ENCODE assay signal across 20 cellular contexts in the genomic region with DNA sequence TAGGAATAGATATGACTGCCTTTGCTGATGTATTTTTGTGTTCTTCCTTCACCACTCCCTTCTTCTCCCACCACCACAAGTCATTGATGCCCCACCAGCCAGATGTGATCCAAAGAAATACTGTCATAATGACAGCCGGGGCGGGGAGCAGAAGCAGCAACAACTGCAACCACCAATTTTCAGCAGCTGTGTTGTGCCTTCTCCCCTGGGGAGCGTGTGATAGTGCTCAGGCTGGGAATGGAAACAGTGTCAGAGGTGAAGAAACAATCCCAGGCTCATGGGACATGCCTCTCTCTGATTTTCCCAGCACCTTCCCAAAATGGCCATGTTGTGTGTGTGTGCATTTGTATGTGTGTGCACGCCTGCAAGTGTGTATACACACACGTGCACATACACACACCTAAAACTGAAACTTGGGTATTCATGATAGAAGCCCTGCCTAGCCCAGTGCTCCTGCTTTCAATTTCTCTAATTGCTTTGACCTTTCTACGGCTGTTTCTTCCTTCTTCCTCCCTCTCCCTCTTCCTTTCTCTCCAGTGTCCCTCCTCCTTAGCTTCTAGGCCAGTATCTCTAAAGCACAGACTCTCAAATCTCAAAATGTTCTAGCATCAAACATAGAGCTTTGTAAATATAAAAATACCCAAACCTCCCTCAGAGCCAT.
A peak's percentile ranks its signal among the peaks of the same experiment; 100 is the strongest.
DNase-seq lines count a peak whose midpoint lies in the region; ATAC-seq and TF ChIP-seq lines count a peak whose summit lies in the region.
"Had no signal": no experiment of that assay in that cellular context is flagged by ENCODE, and none has a peak within 500 bp of the region (broad histone marks: within the 10 kb centered on the region; RNA-seq: fewer than 3 reads in every experiment).

No MANE protein-coding gene starts in this region.

- DNase-seq in KBM-7 = peak; percentile 21
- DNase-seq in heart left ventricle = peak in 2 of 5 donors; percentile 59 to 70
- DNase-seq in stomach = no peak
- DNase-seq in ascending aorta (ENCODE audit: low spot score in 2 of 2) = no peak
- no peak for DNase-seq in stimulated activated naive CD4-positive, alpha-beta T cell treated with Interleukin-2 at 50 U/mL for 16 hours (lab: John Stamatoyannopoulos, UW)
- DNase-seq in UCSD-AML1 (lab: John Stamatoyannopoulos, UW; ENCODE audit: unreplicated experiment) = no peak
- no peak for DNase-seq in NCI-H2029 treated with DMSO at 0.1 percent for 48 hours (lab: John Stamatoyannopoulos, UW)
- DNase-seq: activated CD4-positive, alpha-beta T cell treated with anti-CD3 and anti-CD28 coated beads, Interleukin-2, amount 10 ng/mL, durations not matched to agents 24 days and 14 days; activated CD8-positive, alpha-beta memory T cell treated with anti-CD3 and anti-CD28 coated beads, Interleukin-2, amount 10 ng/mL, durations not matched to agents 7 days and 5 days; activated naive CD8-positive, alpha-beta T cell treated with anti-CD3 and anti-CD28 coated beads, Interleukin-2, amount 10 ng/mL, durations not matched to agents 7 days and 5 days; NCI-H2107; NCI-H748 treated with DMSO at 0.1 percent for 48 hours; OCI-M1; SHP77 treated with DMSO at 0.1 percent for 48 hours; stimulated activated CD8-positive, alpha-beta memory T cell treated with anti-CD3 and anti-CD28 coated beads, Interleukin-4, amount 100 ng/mL, for 48 hours; T-cell had no signal

- H3K4me3 ChIP-seq in heart left ventricle (no peak overlapping the region), mucosa of rectum (ENCODE audit: low read length in 2 of 2) (no peak overlapping the region), stomach (no peak overlapping the region), ascending aorta (no peak overlapping the region)
- H3K4me3 ChIP-seq: coronary artery had no signal

- peaks cover 0 to 29% (median 0%) of the 10 kb centered on the region in 9 donors for H3K36me3 ChIP-seq in heart left ventricle
- H3K36me3 ChIP-seq in mucosa of rectum (ENCODE audit: control insufficient read depth in 2 of 2, insufficient read depth in 2 of 2, low read length in 2 of 2) = no peaks in the 10 kb centered on the region
- no peaks in the 10 kb centered on the region for H3K36me3 ChIP-seq in stomach
- H3K36me3 ChIP-seq in ascending aorta = peaks cover 8 to 43% of the 10 kb centered on the region in 2 donors

- intact Hi-C loops in heart left ventricle (cut with DNase I) = loop anchor here in 1 of 10 donors (5.0 to 10.0 kb wide), 2 partner anchors 67 to 171 kb away; no protein-coding TSS in a partner anchor
- intact Hi-C loops in stomach (cut with DNase I; ENCODE audit: low total_unique reads) = no loop called here
- intact Hi-C loops in ascending aorta (cut with DNase I) = no loop called here

- H3K4me1 ChIP-seq in heart left ventricle = peaks cover 22 to 88% (median 62%) of the 10 kb centered on the region in 12 donors
- H3K4me1 ChIP-seq in mucosa of rectum (ENCODE audit: control insufficient read depth in 2 of 2, insufficient read depth in 2 of 2, low read length in 2 of 2) = peaks cover 19 to 20% of the 10 kb centered on the region in 2 donors
- peaks cover 3 to 31% (median 14%) of the 10 kb centered on the region in 4 donors for H3K4me1 ChIP-seq in stomach
- peaks cover 0 to 16% of the 10 kb centered on the region in 2 donors for H3K4me1 ChIP-seq in ascending aorta

- H3K27ac ChIP-seq in heart left ventricle (peak overlapping the region; percentile 33 to 81 (median 75)), mucosa of rectum (ENCODE audit: low read depth in 2 of 2, low read length in 2 of 2) (peak overlapping the region; percentile 19 to 29), stomach (peak overlapping the region in 4 of 5 donors; percentile 2 to 49 (median 44)), ascending aorta (peak overlapping the region in 1 of 2 donors; percentile 65)
- H3K27ac ChIP-seq: C4-2B had no signal

- H3K9ac ChIP-seq in mucosa of rectum (ENCODE audit: low read depth in 1 of 2, low read length in 2 of 2) = no peak overlapping the region

- in situ Hi-C loops in KBM-7 (cut with MboI; ENCODE audit: low pct_unique_long_range_greater_than_20kb, low sequenced_read_pairs) = no loop called here

- peak in 3 of 4 donors; percentile 25 to 52 (median 30) for ATAC-seq in heart left ventricle
- ATAC-seq: activated CD8-positive, alpha-beta memory T cell treated with anti-CD3 and anti-CD28 coated beads, Interleukin-2, amount 10 ng/mL, durations not matched to agents 7 days and 5 days; natural killer cell treated with Interleukin-12 subunit alpha and Interleukin-12 subunit beta and Interleukin-15 and Interleukin-18, amount 100 ng/mL, for 72 hours; T-cell had no signal

- TF ChIP-seq EP300 in stomach (IDR thresholded peaks at IDR 0.05) = no peak

- TF ChIP-seq POLR2A in heart left ventricle (IDR thresholded peaks at IDR 0.05) (no peak), stomach (IDR thresholded peaks at IDR 0.05) (no peak)

- no peaks in the 10 kb centered on the region for H3K9me3 ChIP-seq in heart left ventricle
- H3K9me3 ChIP-seq in mucosa of rectum (ENCODE audit: control insufficient read depth in 2 of 2, low read length in 2 of 2) = no peaks in the 10 kb centered on the region
- H3K9me3 ChIP-seq in stomach = no peaks in the 10 kb centered on the region
- no peaks in the 10 kb centered on the region for H3K9me3 ChIP-seq in ascending aorta

- 70 to 73% (median 71%) methylated on average over 6 of the region's 6 CpGs for WGBS in heart left ventricle, 4 donors
- WGBS in stomach, 5 donors = 66 to 81% (median 76%) methylated on average over 6 of the region's 6 CpGs

- H3K27me3 ChIP-seq in heart left ventricle (no peaks in the 10 kb centered on the region), mucosa of rectum (ENCODE audit: control insufficient read depth in 2 of 2, insufficient read depth in 2 of 2, low read length in 2 of 2) (no peaks in the 10 kb centered on the region), stomach (no peaks in the 10 kb centered on the region), ascending aorta (no peaks in the 10 kb centered on the region)

- no peak for TF ChIP-seq CTCF in heart left ventricle (IDR thresholded peaks at IDR 0.05)
- no peak for TF ChIP-seq CTCF in stomach (IDR thresholded peaks at IDR 0.05)
- TF ChIP-seq CTCF in ascending aorta (IDR thresholded peaks at IDR 0.05) = no peak
